ENCODE assay signal across 1 cellular context in the genomic region with DNA sequence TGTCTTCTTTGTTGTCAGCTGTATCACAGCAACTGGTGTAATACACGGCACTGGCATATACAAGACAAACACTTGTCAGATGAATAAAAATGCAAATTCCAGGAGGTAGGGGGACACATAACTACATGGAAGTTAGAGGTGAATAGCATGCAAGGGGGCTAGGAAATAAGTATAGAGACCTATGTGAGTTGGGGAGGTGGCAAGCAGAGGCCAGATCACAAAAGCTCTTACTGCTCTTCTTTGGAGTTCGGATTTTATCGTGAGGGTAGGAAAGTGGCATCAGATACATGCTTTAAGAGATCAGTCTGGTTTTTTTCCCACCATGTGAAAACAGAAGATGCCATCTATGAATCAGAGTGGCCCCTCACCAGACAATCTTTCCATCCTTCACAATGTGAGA.
TF ChIP-seq lines count a peak whose summit lies in the region.

No MANE protein-coding gene starts in this region.

TF ChIP-seq in HCT116, 20 proteins besides CTCF, POLR2A, EP300 and RAD21:
- TF ChIP-seq SP1 (IDR thresholded peaks at IDR 0.05; ENCODE audit: low read depth): no peak
- TF ChIP-seq ZNF274 (IDR thresholded peaks at IDR 0.05; ENCODE audit: low read depth, low read length): no peak
- no peak for TF ChIP-seq EZH2 (IDR thresholded peaks at IDR 0.05)
- 0 out of 2 replicates have a peak, but pooled peaks have one; percentile 15 for TF ChIP-seq POLR2AphosphoS5 (IDR thresholded peaks at IDR 0.05; ENCODE audit: low read depth, low read length)
- no peak for TF ChIP-seq CBX3 (IDR thresholded peaks at IDR 0.05; ENCODE audit: low read depth)
- no peak for TF ChIP-seq ZFX (IDR thresholded peaks at IDR 0.05)
- TF ChIP-seq, protein P1, sequence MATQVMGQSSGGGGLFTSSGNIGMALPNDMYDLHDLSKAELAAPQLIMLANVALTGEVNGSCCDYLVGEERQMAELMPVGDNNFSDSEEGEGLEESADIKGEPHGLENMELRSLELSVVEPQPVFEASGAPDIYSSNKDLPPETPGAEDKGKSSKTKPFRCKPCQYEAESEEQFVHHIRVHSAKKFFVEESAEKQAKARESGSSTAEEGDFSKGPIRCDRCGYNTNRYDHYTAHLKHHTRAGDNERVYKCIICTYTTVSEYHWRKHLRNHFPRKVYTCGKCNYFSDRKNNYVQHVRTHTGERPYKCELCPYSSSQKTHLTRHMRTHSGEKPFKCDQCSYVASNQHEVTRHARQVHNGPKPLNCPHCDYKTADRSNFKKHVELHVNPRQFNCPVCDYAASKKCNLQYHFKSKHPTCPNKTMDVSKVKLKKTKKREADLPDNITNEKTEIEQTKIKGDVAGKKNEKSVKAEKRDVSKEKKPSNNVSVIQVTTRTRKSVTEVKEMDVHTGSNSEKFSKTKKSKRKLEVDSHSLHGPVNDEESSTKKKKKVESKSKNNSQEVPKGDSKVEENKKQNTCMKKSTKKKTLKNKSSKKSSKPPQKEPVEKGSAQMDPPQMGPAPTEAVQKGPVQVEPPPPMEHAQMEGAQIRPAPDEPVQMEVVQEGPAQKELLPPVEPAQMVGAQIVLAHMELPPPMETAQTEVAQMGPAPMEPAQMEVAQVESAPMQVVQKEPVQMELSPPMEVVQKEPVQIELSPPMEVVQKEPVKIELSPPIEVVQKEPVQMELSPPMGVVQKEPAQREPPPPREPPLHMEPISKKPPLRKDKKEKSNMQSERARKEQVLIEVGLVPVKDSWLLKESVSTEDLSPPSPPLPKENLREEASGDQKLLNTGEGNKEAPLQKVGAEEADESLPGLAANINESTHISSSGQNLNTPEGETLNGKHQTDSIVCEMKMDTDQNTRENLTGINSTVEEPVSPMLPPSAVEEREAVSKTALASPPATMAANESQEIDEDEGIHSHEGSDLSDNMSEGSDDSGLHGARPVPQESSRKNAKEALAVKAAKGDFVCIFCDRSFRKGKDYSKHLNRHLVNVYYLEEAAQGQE (IDR thresholded peaks at IDR 0.05; ENCODE audit: low read depth): no peak
TF ChIP-seq in HCT116: peak in this region for 1.
